ENCODE assay signal across 11 cellular contexts in the genomic region with DNA sequence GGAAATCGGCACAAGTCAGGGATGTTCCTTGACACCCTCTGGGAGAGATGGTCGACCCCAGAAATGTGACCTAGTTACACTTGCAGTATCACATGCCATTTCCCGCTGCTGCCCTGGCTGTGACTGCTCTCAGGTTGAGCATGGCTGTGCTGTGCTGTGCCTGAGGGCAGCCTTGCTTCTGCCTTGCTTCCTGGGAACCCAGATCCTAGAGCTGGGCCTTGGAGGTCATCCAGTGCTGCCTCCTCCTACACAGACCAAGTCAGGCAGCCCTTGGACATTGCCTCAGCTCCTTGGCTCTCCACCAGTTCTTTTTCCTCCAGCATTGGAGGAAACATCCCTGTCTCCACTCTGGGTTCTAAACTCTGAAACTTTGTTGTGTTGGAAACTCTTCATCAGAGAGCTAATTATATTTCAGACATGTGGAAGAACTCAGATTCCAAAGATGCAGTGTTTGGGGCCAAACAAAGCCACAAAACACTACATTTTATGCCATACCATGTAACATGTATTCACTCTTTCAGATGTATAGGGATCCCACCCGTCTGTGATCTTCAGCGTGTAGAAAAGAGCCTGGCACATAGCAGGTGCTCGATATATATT. TPM values are rescaled to one million over a fixed set of nuclear protein-coding genes. Genes with fewer than 3 reads are reported as not detected.
DNase-seq lines count a peak whose midpoint lies in the region; ATAC-seq and TF ChIP-seq lines count a peak whose summit lies in the region.
"Had no signal": no experiment of that assay in that cellular context is flagged by ENCODE, and none has a peak within 500 bp of the region (broad histone marks: within the 10 kb centered on the region; RNA-seq: fewer than 3 reads in every experiment).

No MANE protein-coding gene starts in this region.

- H3K9me3 ChIP-seq in heart right ventricle (no peaks in the 10 kb centered on the region), trophoblast cell (ENCODE audit: insufficient read depth, low read depth, low read length) (no peaks in the 10 kb centered on the region)

- no peak overlapping the region for H2BK12ac ChIP-seq in trophoblast cell (ENCODE audit: low read length)

- H3K79me1 ChIP-seq in trophoblast cell (ENCODE audit: low read length), result no peaks in the 10 kb centered on the region

- H3K4me3 ChIP-seq in heart right ventricle (no peak overlapping the region), trophoblast cell (ENCODE audit: low read depth, low read length) (no peak overlapping the region)

- TF ChIP-seq CTCF in heart right ventricle (IDR thresholded peaks at IDR 0.05), result no peak

- H3K9ac ChIP-seq in trophoblast cell (ENCODE audit: low read length), result no peak overlapping the region

- H3K79me2 ChIP-seq in trophoblast cell (ENCODE audit: control insufficient read depth, insufficient read depth, low read length, poor library complexity), result no peaks in the 10 kb centered on the region

- H3K18ac ChIP-seq in trophoblast cell (ENCODE audit: low read length), result no peak overlapping the region

- H2AFZ ChIP-seq in trophoblast cell (ENCODE audit: insufficient read depth, low read length, poor library complexity), result no peak overlapping the region

- no peak overlapping the region for H4K12ac ChIP-seq in trophoblast cell (ENCODE audit: low read depth, low read length)

- 64 to 70% methylated on average over 6 of the region's 6 CpGs for WGBS in heart right ventricle, 2 donors
- WGBS in trophoblast cell (ENCODE audit: extremely low coverage, insufficient coverage, insufficient read length), result no CpG with 5 or more reads among the region's 6 CpGs

- no peak overlapping the region for H3K14ac ChIP-seq in trophoblast cell (ENCODE audit: low read length)

- H2BK120ac ChIP-seq in trophoblast cell (ENCODE audit: insufficient read depth, low read length, poor library complexity), result no peak overlapping the region

- H4K91ac ChIP-seq in trophoblast cell (ENCODE audit: low read depth, low read length), result no peak overlapping the region

- H2BK5ac ChIP-seq in trophoblast cell (ENCODE audit: low read depth, low read length, poor library complexity), result no peak overlapping the region

- peak overlapping the region; percentile 21 to 71 (median 65) for H3K27ac ChIP-seq in heart right ventricle
- H3K27ac ChIP-seq in trophoblast cell (ENCODE audit: low read depth, low read length), result no peak overlapping the region

- ATAC-seq in heart right ventricle, result peak; percentile 79 to 90 (median 82)
- ATAC-seq in HG03159 (IDR thresholded peaks at IDR 0.05; ENCODE audit: unreplicated experiment), result no peak
- ATAC-seq in GM18520 (IDR thresholded peaks at IDR 0.05; ENCODE audit: unreplicated experiment), result no peak
- ATAC-seq: esophagus mucosa had no signal

- peak; percentile 70 for DNase-seq in AG20443 (ENCODE audit: low spot score)
- peak; percentile 31 for DNase-seq in astrocyte of the hippocampus (ENCODE audit: low read depth, low spot score)
- peak; percentile 74 to 78 for DNase-seq in heart right ventricle
- no peak for DNase-seq in trophoblast cell
- DNase-seq in HK-2 (ENCODE audit: unreplicated experiment), result no peak
- no peak for DNase-seq in T1000 (lab: John Stamatoyannopoulos, UW)
- DNase-seq: activated CD4-positive, alpha-beta T cell treated with anti-CD3 and anti-CD28 coated beads, Interleukin-2, amount 50 U/mL, for 48 hours; stimulated activated CD4-positive, alpha-beta T cell treated with anti-CD3 and anti-CD28 coated beads, Interleukin-2, amount 100 ng/mL, for 24 hours had no signal

- intact Hi-C loops in heart right ventricle (cut with DNase I), result loop anchor here in 4 of 10 donors (5.0 to 10.0 kb wide), 4 partner anchors 55 to 75 kb away; no protein-coding TSS in a partner anchor

- H4K8ac ChIP-seq in trophoblast cell (ENCODE audit: low read depth, low read length), result no peak overlapping the region

- no peak overlapping the region for H2AK5ac ChIP-seq in trophoblast cell (ENCODE audit: low read length)

- H3K4ac ChIP-seq in trophoblast cell (ENCODE audit: low read depth, low read length), result no peak overlapping the region

- no peak overlapping the region for H3K4me2 ChIP-seq in trophoblast cell (ENCODE audit: low read length)

- peaks cover 0 to 11% (median 0%) of the 10 kb centered on the region in 9 donors for H3K36me3 ChIP-seq in heart right ventricle
- H3K36me3 ChIP-seq in trophoblast cell (ENCODE audit: control insufficient read depth in 1 of 2, insufficient read depth in 2 of 2, low read length in 2 of 2), result peaks cover 0 to 2% of the 10 kb centered on the region in 2 experiments

- H3K27me3 ChIP-seq in heart right ventricle, result peaks cover 0 to 5% (median 0%) of the 10 kb centered on the region in 7 donors
- no peaks in the 10 kb centered on the region for H3K27me3 ChIP-seq in trophoblast cell (ENCODE audit: insufficient read depth, low read length)

- H3K23ac ChIP-seq in trophoblast cell (ENCODE audit: low read length), result peak overlapping the region; percentile 18

- H3K4me1 ChIP-seq in heart right ventricle, result peaks cover 9 to 80% (median 49%) of the 10 kb centered on the region in 9 donors
- H3K4me1 ChIP-seq in trophoblast cell (ENCODE audit: control insufficient read depth in 1 of 2, insufficient read depth in 2 of 2, low read length in 2 of 2), result peaks cover 0 to 4% of the 10 kb centered on the region in 2 experiments

RNA-seq across cellular contexts. Expression of a gene that starts 6.1 kb away (rescaled TPM):
- 10 to 100 TPM in 3 of 10 donors, 1 to 10 TPM in 7; 2.3 to 11.8 (median 5.0) TPM for total RNA-seq in heart right ventricle
- 1 to 10 TPM; 6.5 to 7.3 TPM for polyA plus RNA-seq in heart right ventricle
- polyA plus RNA-seq in trophoblast cell (2013), result 5.6 and 6.8 TPM in 2 replicates

Comparison
In these comparisons a context has a peak if more than half of its experiments do, and no peak if none do; other contexts are left out.
1. DNase-seq: peak in AG20443 (single experiment), astrocyte of the hippocampus (single experiment) and heart right ventricle (2 of 2); none in trophoblast cell (0 of 2), HK-2 (single experiment) and T1000 (single experiment).
2. ATAC-seq: peak in heart right ventricle (8 of 8); none in HG03159 (single experiment) and GM18520 (single experiment).